In the genomic region with DNA sequence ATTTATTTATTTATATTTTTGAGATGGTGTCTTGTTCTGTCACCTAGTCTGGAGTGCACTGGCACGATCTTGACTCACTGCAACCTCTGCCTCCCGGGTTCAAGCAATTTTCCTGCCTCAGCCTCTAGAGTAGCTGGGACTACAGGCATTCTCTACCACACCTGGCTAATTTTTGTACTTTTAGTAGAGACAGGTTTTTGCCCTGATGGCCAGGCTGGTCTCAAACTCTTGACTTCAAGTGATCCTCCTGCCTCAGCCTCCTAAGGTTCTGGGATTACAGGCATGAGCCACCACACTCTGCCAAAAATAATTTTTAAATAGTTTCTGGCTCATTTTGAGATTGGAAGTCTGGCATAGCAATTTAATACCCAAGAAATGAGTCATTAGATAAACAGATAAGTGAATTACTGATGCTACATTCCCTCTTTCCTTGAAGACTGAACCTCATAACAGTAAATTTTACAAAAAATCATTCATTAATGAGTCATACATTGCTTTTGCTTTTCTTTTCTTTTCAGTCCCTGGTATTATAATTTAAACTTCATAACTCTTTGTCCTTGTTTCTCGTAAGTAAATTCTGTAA, we compare ENCODE assay signal across 18 cellular contexts.
DNase-seq lines count a peak whose midpoint lies in the region; ATAC-seq and TF ChIP-seq lines count a peak whose summit lies in the region.
"Had no signal": no experiment of that assay in that cellular context is flagged by ENCODE, and none has a peak within 500 bp of the region (broad histone marks: within the 10 kb centered on the region; RNA-seq: fewer than 3 reads in every experiment).

No MANE protein-coding gene starts in this region.

- H3K4me3 Mint-ChIP-seq in chondrocyte (ENCODE audit: unreplicated experiment): no peak overlapping the region
- H3K4me3 Mint-ChIP-seq in activated T-helper 17 cell treated with anti-CD3 and anti-CD28 coated beads, Interleukin-2, amount 50 U/mL, for 72 hours: no peak overlapping the region
- no peak overlapping the region for H3K4me3 Mint-ChIP-seq in CD4-positive, alpha-beta memory T cell

- H3K4me1 Mint-ChIP-seq in chondrocyte (ENCODE audit: low read depth): peaks cover 26% of the 10 kb centered on the region
- no peaks in the 10 kb centered on the region for H3K4me1 Mint-ChIP-seq in activated T-helper 17 cell treated with anti-CD3 and anti-CD28 coated beads, Interleukin-2, amount 50 U/mL, for 72 hours
- H3K4me1 Mint-ChIP-seq in CD4-positive, alpha-beta memory T cell: no peaks in the 10 kb centered on the region

- H2AFZ ChIP-seq in PC-3 (ENCODE audit: low read length): no peak overlapping the region
- H2AFZ ChIP-seq: parathyroid adenoma had no signal

- POLR2A ChIA-PET in PC-3 (lab: Charles Lee; ENCODE audit: unreplicated experiment): no interaction called here
- POLR2A ChIA-PET in CD4-positive, alpha-beta memory T cell (lab: Charles Lee; ENCODE audit: partially characterized antibody): no interaction called here

- H3K36me3 ChIP-seq in PC-3 (ENCODE audit: low read depth, low read length): no peaks in the 10 kb centered on the region
- no peaks in the 10 kb centered on the region for H3K36me3 ChIP-seq in CD4-positive, alpha-beta memory T cell (ENCODE audit: insufficient read depth, low read length)
- H3K36me3 ChIP-seq: left lung, Peyer's patch, spleen had no signal

- no peaks in the 10 kb centered on the region for H3K36me3 Mint-ChIP-seq in chondrocyte (ENCODE audit: low read depth)
- H3K36me3 Mint-ChIP-seq in activated T-helper 17 cell treated with anti-CD3 and anti-CD28 coated beads, Interleukin-2, amount 50 U/mL, for 72 hours (ENCODE audit: low read depth): no peaks in the 10 kb centered on the region
- no peaks in the 10 kb centered on the region for H3K36me3 Mint-ChIP-seq in CD4-positive, alpha-beta memory T cell

- H3K27me3 Mint-ChIP-seq in chondrocyte (ENCODE audit: low read depth): no peaks in the 10 kb centered on the region
- H3K27me3 Mint-ChIP-seq in activated T-helper 17 cell treated with anti-CD3 and anti-CD28 coated beads, Interleukin-2, amount 50 U/mL, for 72 hours: no peaks in the 10 kb centered on the region
- no peaks in the 10 kb centered on the region for H3K27me3 Mint-ChIP-seq in CD4-positive, alpha-beta memory T cell

- H3K9ac ChIP-seq in PC-3 (ENCODE audit: low read length): no peak overlapping the region
- H3K9ac ChIP-seq: parathyroid adenoma had no signal

- DNase-seq in Caki2 (ENCODE audit: low read depth): peak; percentile 5
- peak; percentile 67 for DNase-seq in PC-3
- DNase-seq in chondrocyte (ENCODE audit: low spot score): no peak
- peak; percentile 43 for DNase-seq in kidney tubule cell (ENCODE audit: low spot score)
- no peak for DNase-seq in activated naive CD4-positive, alpha-beta T cell treated with anti-CD3 and anti-CD28 coated beads, Interleukin-2, amount 50 U/mL, for 16 hours
- no peak for DNase-seq in CD4-positive, alpha-beta memory T cell
- no peak for DNase-seq in foreskin melanocyte
- DNase-seq: Calu3; dermis blood vessel endothelial cell; left lung; NCI-H774; Peyer's patch; spleen; stimulated activated naive CD8-positive, alpha-beta T cell treated with anti-CD3 and anti-CD28 coated beads, Interleukin-15, Interleukin-2, amounts not matched to agents 100 U/mL and 50 U/mL, for 24 hours had no signal

- H3K27ac ChIP-seq in PC-3 (ENCODE audit: low read length): peak overlapping the region; percentile 83; the same call in 1 of the 2 replicates
- H3K27ac ChIP-seq in CD4-positive, alpha-beta memory T cell (ENCODE audit: low read depth, low read length): no peak overlapping the region
- H3K27ac ChIP-seq: left lung, parathyroid adenoma, Peyer's patch, spleen, VCaP had no signal

- no peak for TF ChIP-seq CTCF in PC-3 (conservative IDR thresholded peaks at IDR 0.05; ENCODE audit: low read depth, low read length)
- TF ChIP-seq CTCF in chondrocyte (IDR thresholded peaks at IDR 0.05): no peak

- no peaks in the 10 kb centered on the region for H3K27me3 ChIP-seq in PC-3 (ENCODE audit: low read length)
- H3K27me3 ChIP-seq in CD4-positive, alpha-beta memory T cell (ENCODE audit: insufficient read depth, low read length): no peaks in the 10 kb centered on the region
- H3K27me3 ChIP-seq: left lung, Peyer's patch, spleen had no signal

- H3K4me1 ChIP-seq in PC-3 (ENCODE audit: insufficient read depth, low read length): peaks cover 42% of the 10 kb centered on the region
- H3K4me1 ChIP-seq in CD4-positive, alpha-beta memory T cell (ENCODE audit: insufficient read depth, low read length): no peaks in the 10 kb centered on the region
- H3K4me1 ChIP-seq: left lung, parathyroid adenoma, Peyer's patch, spleen had no signal

- peak overlapping the region; percentile 72 for H3K27ac Mint-ChIP-seq in chondrocyte (ENCODE audit: unreplicated experiment)
- H3K27ac Mint-ChIP-seq in activated T-helper 17 cell treated with anti-CD3 and anti-CD28 coated beads, Interleukin-2, amount 50 U/mL, for 72 hours: no peak overlapping the region
- H3K27ac Mint-ChIP-seq in CD4-positive, alpha-beta memory T cell: no peak overlapping the region

- H3K9me2 ChIP-seq in PC-3 (replicated peaks; ENCODE audit: low read length): no peaks in the 10 kb centered on the region

- peaks cover 6% of the 10 kb centered on the region for H3K9me3 Mint-ChIP-seq in chondrocyte (ENCODE audit: low read depth)
- peaks cover 21% of the 10 kb centered on the region for H3K9me3 Mint-ChIP-seq in activated T-helper 17 cell treated with anti-CD3 and anti-CD28 coated beads, Interleukin-2, amount 50 U/mL, for 72 hours
- H3K9me3 Mint-ChIP-seq in CD4-positive, alpha-beta memory T cell: peaks cover 2 to 34% (median 14%) of the 10 kb centered on the region in 8 donors

- H3K4me3 ChIP-seq in PC-3 (ENCODE audit: low read length): no peak overlapping the region
- H3K4me3 ChIP-seq in CD4-positive, alpha-beta memory T cell (ENCODE audit: low read length in 2 of 2): no peak overlapping the region
- H3K4me3 ChIP-seq: left lung, Peyer's patch, spleen had no signal

- no peaks in the 10 kb centered on the region for H3K9me3 ChIP-seq in PC-3 (ENCODE audit: low read length)
- peaks cover 0 to 3% of the 10 kb centered on the region in 2 donors for H3K9me3 ChIP-seq in CD4-positive, alpha-beta memory T cell (ENCODE audit: control insufficient read depth in 1 of 2, low read length in 2 of 2)
- H3K9me3 ChIP-seq: left lung, Peyer's patch had no signal

- no peaks in the 10 kb centered on the region for H4K20me1 ChIP-seq in PC-3 (ENCODE audit: low read length)

- H3F3A ChIP-seq in PC-3 (ENCODE audit: low read length, unreplicated experiment): no peaks in the 10 kb centered on the region

- H3K79me2 ChIP-seq in PC-3 (ENCODE audit: low read length): no peaks in the 10 kb centered on the region
- H3K79me2 ChIP-seq: parathyroid adenoma had no signal

- peak; percentile 43 for ATAC-seq in PC-3
- ATAC-seq in activated T-helper 17 cell treated with anti-CD3 and anti-CD28 coated beads, Interleukin-2, amount 50 U/mL, for 72 hours (replicated peaks): no peak
- ATAC-seq: esophagus mucosa; left lung; stimulated activated naive CD8-positive, alpha-beta T cell treated with anti-CD3 and anti-CD28 coated beads, Interleukin-15, Interleukin-2, amounts not matched to agents 100 U/mL and 50 U/mL, for 24 hours had no signal

- intact Hi-C loops in PC-3 (cut with micrococcal nuclease): loop anchor here (2.0 kb wide), 1 partner anchor 205 kb away; no protein-coding TSS in a partner anchor
- intact Hi-C loops in CD4-positive, alpha-beta memory T cell (cut with micrococcal nuclease): no loop called here

- BruUV-seq in PC-3 (replicated peaks; lab: Mats Ljungman, UMichigan): no TSS peak

- CTCF ChIA-PET in PC-3 (lab: Charles Lee): no interaction called here
- CTCF ChIA-PET in CD4-positive, alpha-beta memory T cell (lab: Charles Lee; ENCODE audit: partially characterized antibody): no interaction called here

- peak overlapping the region; percentile 42 for H3K4me2 ChIP-seq in PC-3 (ENCODE audit: low read length)

- in situ Hi-C loops in Caki2 (cut with HindIII; ENCODE audit: low pct_unique_long_range_greater_than_20kb, low sequenced_read_pairs): no loop called here

Comparison
In these comparisons a context has a peak if more than half of its experiments do, and no peak if none do; other contexts are left out.
1. DNase-seq: peak in Caki2 (single experiment), PC-3 (single experiment) and kidney tubule cell (single experiment); none in chondrocyte (single experiment), activated naive CD4-positive, alpha-beta T cell treated with anti-CD3 and anti-CD28 coated beads, Interleukin-2, amount 50 U/mL, for 16 hours (single experiment), CD4-positive, alpha-beta memory T cell (0 of 5) and foreskin melanocyte (single experiment).